In the genomic region with DNA sequence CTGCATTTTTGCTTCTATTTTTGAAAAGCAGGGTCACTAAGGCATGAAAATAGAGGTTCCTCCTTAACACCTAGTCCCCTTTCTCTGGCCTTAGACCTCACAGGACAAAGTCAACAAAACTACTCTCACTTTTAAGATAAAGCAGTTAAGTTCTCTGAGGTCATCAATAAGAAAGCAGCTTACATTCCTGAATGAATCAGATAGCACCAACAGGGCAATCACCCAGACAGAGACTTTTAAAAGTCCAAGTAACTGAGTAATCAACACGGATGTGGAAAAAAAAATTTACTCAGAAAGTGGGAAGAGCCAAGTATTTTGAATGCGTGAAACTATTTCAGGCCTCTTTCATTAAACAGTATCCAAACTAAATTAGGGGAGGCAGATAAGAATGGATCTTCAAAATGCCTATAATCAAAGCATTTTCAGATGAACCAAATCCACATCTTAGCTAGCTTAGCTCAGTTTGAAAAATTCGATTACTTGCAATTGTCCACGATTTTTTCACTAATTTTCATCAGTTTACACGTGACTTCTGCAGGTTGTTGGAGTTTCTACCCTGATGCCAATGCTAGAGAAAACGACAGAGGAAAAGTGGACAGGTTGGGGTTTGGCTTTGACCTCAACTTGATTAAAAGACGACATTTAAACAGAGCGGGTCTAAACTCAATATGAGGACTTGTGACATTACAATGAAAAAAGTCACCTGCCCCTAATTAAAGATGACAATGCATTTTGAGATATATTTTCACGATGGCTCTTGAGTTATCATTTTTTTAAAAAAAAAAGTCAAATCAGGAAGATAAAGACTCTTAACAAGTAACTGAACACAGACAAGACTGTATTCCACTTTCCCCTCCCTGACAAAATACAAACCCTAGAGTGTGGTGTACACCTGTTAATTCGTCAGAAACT, we compare ENCODE assay signal across 8 cellular contexts. TPM values are rescaled to one million over a fixed set of nuclear protein-coding genes. Genes with fewer than 3 reads are reported as not detected.
A peak's percentile ranks its signal among the peaks of the same experiment; 100 is the strongest.
DNase-seq lines count a peak whose midpoint lies in the region; ATAC-seq and TF ChIP-seq lines count a peak whose summit lies in the region.

No MANE protein-coding gene starts in this region.

- CTCF ChIA-PET in A673 (lab: Charles Lee): interaction anchor here (1.2 kb wide), 1 partner anchor 9 kb away, joined by 5 read pairs; no protein-coding TSS in a partner anchor

- H3K36me3 ChIP-seq in A673 (ENCODE audit: insufficient read depth, low read length, poor library complexity, severe bottlenecking) (no peaks in the 10 kb centered on the region), HUES48 (ENCODE audit: control insufficient read depth, insufficient read depth, low read length) (peaks cover 3% of the 10 kb centered on the region), colonic mucosa (no peaks in the 10 kb centered on the region), mucosa of stomach (ENCODE audit: control insufficient read depth, insufficient read depth, low read length) (no peaks in the 10 kb centered on the region)

- H3K27ac ChIP-seq in A673 (ENCODE audit: low read depth, low read length, poor library complexity, severe bottlenecking) (no peak overlapping the region), HUES48 (ENCODE audit: low read depth, low read length) (peak overlapping the region; percentile 14), colonic mucosa (no peak overlapping the region)

- H3K4me3 ChIP-seq in A673 (ENCODE audit: low read depth, low read length, poor library complexity, severe bottlenecking): peak overlapping the region; percentile 55
- peak overlapping the region; percentile 64 for H3K4me3 ChIP-seq in HUES48 (ENCODE audit: low read depth, low read length)
- peak overlapping the region; percentile 54 for H3K4me3 ChIP-seq in colonic mucosa
- H3K4me3 ChIP-seq in mucosa of stomach (ENCODE audit: low read length): peak overlapping the region; percentile 35

- no peak for TF ChIP-seq CTCF in A673 (conservative IDR thresholded peaks at IDR 0.05; ENCODE audit: low read depth, low read length)
- TF ChIP-seq CTCF in colonic mucosa (IDR thresholded peaks at IDR 0.05): no peak

- H3K27me3 ChIP-seq in A673 (replicated peaks; ENCODE audit: insufficient read depth, low read depth, low read length, poor library complexity) (peaks cover 3% of the 10 kb centered on the region), HUES48 (ENCODE audit: control insufficient read depth, insufficient read depth, low read length) (peaks cover 52% of the 10 kb centered on the region), colonic mucosa (no peaks in the 10 kb centered on the region), mucosa of stomach (ENCODE audit: control insufficient read depth, insufficient read depth, low read length) (no peaks in the 10 kb centered on the region)

- DNase-seq in A673 (ENCODE audit: low spot score) (no peak), colonic mucosa (no peak), SHP77 treated with DMSO at 0.1 percent for 48 hours (lab: John Stamatoyannopoulos, UW) (no peak), NCI-H526 (lab: John Stamatoyannopoulos, UW) (no peak), DMS153 treated with DMSO at 0.1 percent for 48 hours (lab: John Stamatoyannopoulos, UW; ENCODE audit: unreplicated experiment) (no peak)

- intact Hi-C loops in A673 (cut with micrococcal nuclease; ENCODE audit: unreplicated experiment): no loop called here
- intact Hi-C loops in colonic mucosa (cut with DNase I): no loop called here

- H3K9me3 ChIP-seq in A673 (ENCODE audit: low read depth, low read length, poor library complexity, severe bottlenecking) (no peaks in the 10 kb centered on the region), HUES48 (ENCODE audit: control insufficient read depth, insufficient read depth, low read length) (no peaks in the 10 kb centered on the region), colonic mucosa (no peaks in the 10 kb centered on the region), mucosa of stomach (ENCODE audit: control insufficient read depth, low read length) (no peaks in the 10 kb centered on the region)

- ATAC-seq in GM19397 (IDR thresholded peaks at IDR 0.05; ENCODE audit: unreplicated experiment): no peak

- H3K9ac ChIP-seq in HUES48 (ENCODE audit: low read depth, low read length) (no peak overlapping the region), colonic mucosa (ENCODE audit: low read depth in 2 of 2, low read length in 2 of 2) (peak overlapping the region in 1 of 2 donors; percentile 62), mucosa of stomach (ENCODE audit: low read length) (peak overlapping the region; percentile 67)

- POLR2A ChIA-PET in A673 (lab: Charles Lee; ENCODE audit: low non-redundant PET): no interaction called here

- peaks cover 15% of the 10 kb centered on the region for H3K4me1 ChIP-seq in A673 (ENCODE audit: insufficient read depth, low read length, poor library complexity, severe bottlenecking)
- peaks cover 24% of the 10 kb centered on the region for H3K4me1 ChIP-seq in HUES48 (ENCODE audit: control insufficient read depth, insufficient read depth, low read length)
- no peaks in the 10 kb centered on the region for H3K4me1 ChIP-seq in colonic mucosa
- H3K4me1 ChIP-seq in mucosa of stomach (ENCODE audit: control insufficient read depth, insufficient read depth, low read length): peaks cover 8% of the 10 kb centered on the region

- no TSS peak for BruUV-seq in A673 (replicated peaks; lab: Mats Ljungman, UMichigan)

RNA-seq across cellular contexts. Expression of a gene that starts 1.6 kb away (rescaled TPM):
- total RNA-seq in A673 (2021): 14.8 and 19.5 TPM in 2 replicates
- 10 to 100 TPM; 19.2 to 20.4 TPM for total RNA-seq in colonic mucosa

RNA-seq across cellular contexts. Expression of a gene that starts 59.6 kb away (rescaled TPM):
- 21.9 and 22.9 TPM in 2 replicates for total RNA-seq in A673 (2021)
- total RNA-seq in colonic mucosa: 10 to 100 TPM; 20.3 to 20.4 TPM
